In genomic region chr4:73853246-73853704, GRCh38 we compare ENCODE assay signal across 13 cellular contexts. TPM values are rescaled to one million over a fixed set of nuclear protein-coding genes. Genes with fewer than 3 reads are reported as not detected.
DNase-seq lines count a peak whose midpoint lies in the region; ATAC-seq, FAIRE-seq and TF ChIP-seq lines count a peak whose summit lies in the region.
"Had no signal": no experiment of that assay in that cellular context is flagged by ENCODE, and none has a peak within 500 bp of the region (broad histone marks: within the 10 kb centered on the region; RNA-seq: fewer than 3 reads in every experiment).

TSS of gene PF4V1 (plus strand) at chr4:73853296. CDS start at chr4:73853363, 67 bp downstream.

- H3K4me3 ChIP-seq in HUES48 (ENCODE audit: low read depth, low read length) (peak within 1 kb of the TSS; percentile 49), choroid plexus epithelial cell (ENCODE audit: low read depth, low read length) (peak within 1 kb of the TSS; percentile 44), kidney (ENCODE audit: low read length in 2 of 2) (peak within 1 kb of the TSS in 1 of 2 donors; percentile 27)

- H3K27ac ChIP-seq in HUES48 (ENCODE audit: low read depth, low read length) (no peak within 1 kb of the TSS), kidney (ENCODE audit: low read depth in 2 of 2, low read length in 2 of 2) (no peak within 1 kb of the TSS)

- peak; percentile 54 for TF ChIP-seq CTCF in choroid plexus epithelial cell (conservative IDR thresholded peaks at IDR 0.05; ENCODE audit: low read depth, low read length)
- TF ChIP-seq CTCF in kidney (IDR thresholded peaks at IDR 0.05; ENCODE audit: borderline replicate concordance, extremely low read depth, insufficient read depth) = peak; percentile 23

- no peaks in the 10 kb centered on the region for H3K36me3 ChIP-seq in HUES48 (ENCODE audit: control insufficient read depth, insufficient read depth, low read length)
- H3K36me3 ChIP-seq in kidney (ENCODE audit: control insufficient read depth in 1 of 2, insufficient read depth in 2 of 2, low read length in 2 of 2) = no peaks in the 10 kb centered on the region

- no peaks in the 10 kb centered on the region for H3K9me3 Mint-ChIP-seq in stimulated activated effector memory CD8-positive, alpha-beta T cell treated with anti-CD3 and anti-CD28 coated beads, Interleukin-12 subunit alpha, Interleukin-12 subunit beta, amount 100 ng/mL, for 72 hours
- peaks cover 0 to 7% (median 4%) of the 10 kb centered on the region in 6 donors for H3K9me3 Mint-ChIP-seq in immature natural killer cell

- no peaks in the 10 kb centered on the region for H3K9me3 ChIP-seq in HUES48 (ENCODE audit: control insufficient read depth, insufficient read depth, low read length)
- peaks cover 0 to 6% of the 10 kb centered on the region in 2 donors for H3K9me3 ChIP-seq in kidney (ENCODE audit: control insufficient read depth in 1 of 2, low read length in 2 of 2)

- peaks cover 19% of the 10 kb centered on the region for H3K27me3 ChIP-seq in HUES48 (ENCODE audit: control insufficient read depth, insufficient read depth, low read length)

- intact Hi-C loops in kidney (cut with DNase I) = no loop called here

- no peak for FAIRE-seq in kidney (lab: Jason Lieb, UNC)

- H3K4me3 Mint-ChIP-seq in stimulated activated effector memory CD8-positive, alpha-beta T cell treated with anti-CD3 and anti-CD28 coated beads, Interleukin-12 subunit alpha, Interleukin-12 subunit beta, amount 100 ng/mL, for 72 hours = no peak within 1 kb of the TSS
- no peak within 1 kb of the TSS for H3K4me3 Mint-ChIP-seq in immature natural killer cell
- H3K4me3 Mint-ChIP-seq: naive thymus-derived CD8-positive, alpha-beta T cell had no signal

- H3K27ac Mint-ChIP-seq in stimulated activated effector memory CD8-positive, alpha-beta T cell treated with anti-CD3 and anti-CD28 coated beads, Interleukin-12 subunit alpha, Interleukin-12 subunit beta, amount 100 ng/mL, for 72 hours = no peak within 1 kb of the TSS
- H3K27ac Mint-ChIP-seq in immature natural killer cell = no peak within 1 kb of the TSS

- H3K9ac ChIP-seq in HUES48 (ENCODE audit: low read depth, low read length) = no peak within 1 kb of the TSS
- H3K9ac ChIP-seq in kidney (ENCODE audit: low read length in 2 of 2) = no peak within 1 kb of the TSS

- peak; percentile 57 for DNase-seq in choroid plexus epithelial cell (ENCODE audit: low read depth)
- peak; percentile 84 for DNase-seq in kidney
- DNase-seq in stimulated activated effector memory CD8-positive, alpha-beta T cell treated with anti-CD3 and anti-CD28 coated beads, Interleukin-12 subunit alpha, Interleukin-12 subunit beta, amount 100 ng/mL, for 72 hours (ENCODE audit: low spot score in 2 of 2) = no peak
- DNase-seq in DMS79 treated with DMSO at 0.1 percent for 48 hours (lab: John Stamatoyannopoulos, UW) = no peak
- no peak for DNase-seq in CD1c-positive myeloid dendritic cell (ENCODE audit: extremely low spot score)
- no peak for DNase-seq in immature natural killer cell
- DNase-seq: activated CD4-positive, alpha-beta T cell treated with anti-CD3 and anti-CD28 coated beads, Interleukin-2, amount 50 U/mL, for 48 hours; naive thymus-derived CD8-positive, alpha-beta T cell; NCI-H345 had no signal

- no peaks in the 10 kb centered on the region for H3K4me1 Mint-ChIP-seq in stimulated activated effector memory CD8-positive, alpha-beta T cell treated with anti-CD3 and anti-CD28 coated beads, Interleukin-12 subunit alpha, Interleukin-12 subunit beta, amount 100 ng/mL, for 72 hours
- no peaks in the 10 kb centered on the region for H3K4me1 Mint-ChIP-seq in immature natural killer cell
- H3K4me1 Mint-ChIP-seq: naive thymus-derived CD8-positive, alpha-beta T cell had no signal

- peak; percentile 37 for ATAC-seq in stimulated activated effector memory CD8-positive, alpha-beta T cell treated with anti-CD3 and anti-CD28 coated beads, Interleukin-12 subunit alpha, Interleukin-12 subunit beta, amount 100 ng/mL, for 72 hours
- ATAC-seq in GM21717 (IDR thresholded peaks at IDR 0.05; ENCODE audit: unreplicated experiment) = no peak
- ATAC-seq: naive thymus-derived CD8-positive, alpha-beta T cell had no signal

- H3K4me1 ChIP-seq in HUES48 (ENCODE audit: control insufficient read depth, insufficient read depth, low read length) (0 out of 2 replicates have a peak, but pooled peaks cover 8% of the 10 kb centered on the region), kidney (ENCODE audit: control insufficient read depth in 1 of 2, insufficient read depth in 1 of 2, low read depth in 1 of 2, low read length in 2 of 2) (peaks cover 0 to 5% of the 10 kb centered on the region in 2 donors)

- peaks cover 0 to 3% (median 0%) of the 10 kb centered on the region in 3 donors for H3K27me3 Mint-ChIP-seq in immature natural killer cell (ENCODE audit: low read depth in 3 of 3)

- H3K36me3 Mint-ChIP-seq in stimulated activated effector memory CD8-positive, alpha-beta T cell treated with anti-CD3 and anti-CD28 coated beads, Interleukin-12 subunit alpha, Interleukin-12 subunit beta, amount 100 ng/mL, for 72 hours = no peaks in the 10 kb centered on the region
- H3K36me3 Mint-ChIP-seq in immature natural killer cell = no peaks in the 10 kb centered on the region
- H3K36me3 Mint-ChIP-seq: naive thymus-derived CD8-positive, alpha-beta T cell had no signal

RNA-seq across cellular contexts. Expression of gene PF4V1, which starts in this region (rescaled TPM):
- 1.0 TPM for total RNA-seq in kidney
- polyA plus RNA-seq in kidney (ENCODE audit: insufficient read depth, low read depth, low replicate concordance) (not detected), immature natural killer cell (1 to 10 TPM in 1 of 3 donors, under 1 TPM in 1, not detected in 1; 0.71 to 6.4 TPM)
- total RNA-seq: HT-29; naive thymus-derived CD8-positive, alpha-beta T cell had no signal
- polyA plus RNA-seq: adipose tissue; naive thymus-derived CD8-positive, alpha-beta T cell had no signal

Comparison
In these comparisons a context has a peak if more than half of its experiments do, and no peak if none do; other contexts are left out.
1. DNase-seq: peak in choroid plexus epithelial cell (single experiment) and kidney (single experiment); none in stimulated activated effector memory CD8-positive, alpha-beta T cell treated with anti-CD3 and anti-CD28 coated beads, Interleukin-12 subunit alpha, Interleukin-12 subunit beta, amount 100 ng/mL, for 72 hours (0 of 2), DMS79 treated with DMSO at 0.1 percent for 48 hours (single experiment), CD1c-positive myeloid dendritic cell (single experiment) and immature natural killer cell (0 of 3).